Comparison of ENCODE assay signal across 22 cellular contexts in genomic region chr1:37601441-37601840, GRCh38. TPM values are rescaled to one million over a fixed set of nuclear protein-coding genes. Genes with fewer than 3 reads are reported as not detected.
DNase-seq lines count a peak whose midpoint lies in the region; ATAC-seq and TF ChIP-seq lines count a peak whose summit lies in the region.
"Had no signal": no experiment of that assay in that cellular context is flagged by ENCODE, and none has a peak within 500 bp of the region (broad histone marks: within the 10 kb centered on the region; RNA-seq: fewer than 3 reads in every experiment).

No MANE protein-coding gene starts in this region.

- no peak for TF ChIP-seq CTCF in neural progenitor cell (IDR thresholded peaks at IDR 0.05)

- DNase-seq in COLO829 (ENCODE audit: low spot score) = peak; percentile 24
- DNase-seq in SK-MEL-5 (ENCODE audit: low read depth, low spot score) = peak; percentile 60
- peak; percentile 65 for DNase-seq in foreskin melanocyte
- no peak for DNase-seq in neural progenitor cell (ENCODE audit: low spot score)
- DNase-seq in NCI-H2107 treated with DMSO at 0.1 percent for 48 hours (lab: John Stamatoyannopoulos, UW; ENCODE audit: unreplicated experiment) = no peak
- no peak for DNase-seq in SIG-M5 (lab: John Stamatoyannopoulos, UW)
- DNase-seq in GOT3 (lab: John Stamatoyannopoulos, UW) = no peak
- DNase-seq: AML-193; CD4-positive, alpha-beta T cell; DMS153; DMS79; GF-D8; GM23248; HCEC 1CT had no signal

- H4K20me1 ChIP-seq in neural progenitor cell (ENCODE audit: low read depth) = no peaks in the 10 kb centered on the region

- H3K36me3 ChIP-seq in neural progenitor cell = no peaks in the 10 kb centered on the region

- no peaks in the 10 kb centered on the region for H3K36me3 Mint-ChIP-seq in neural progenitor cell

- H3K4me3 ChIP-seq in neural progenitor cell = no peak overlapping the region
- H3K4me3 ChIP-seq: A549, GM12878, GM23248 had no signal

- no peaks in the 10 kb centered on the region for H3K9me3 Mint-ChIP-seq in neural progenitor cell
- H3K9me3 Mint-ChIP-seq: CD4-positive, alpha-beta T cell had no signal

- H3F3A ChIP-seq in neural progenitor cell (ENCODE audit: low read depth) = no peaks in the 10 kb centered on the region

- no peak overlapping the region for H3K9ac ChIP-seq in neural progenitor cell
- H3K9ac ChIP-seq: GM23248 had no signal

- H3K9me3 ChIP-seq in neural progenitor cell (ENCODE audit: low read depth) = no peaks in the 10 kb centered on the region
- H3K9me3 ChIP-seq: A549 had no signal

- in situ Hi-C loops in SK-MEL-5 (cut with HindIII; ENCODE audit: low pct_unique_long_range_greater_than_20kb, low sequenced_read_pairs) = no loop called here

- peak overlapping the region; percentile 7 for H3K27ac Mint-ChIP-seq in neural progenitor cell
- H3K27ac Mint-ChIP-seq: CD4-positive, alpha-beta T cell had no signal

- no peaks in the 10 kb centered on the region for H3K4me1 ChIP-seq in neural progenitor cell
- H3K4me1 ChIP-seq: A549 had no signal

- peaks cover 89% of the 10 kb centered on the region for H3K27me3 ChIP-seq in neural progenitor cell

- no peak overlapping the region for H2AFZ ChIP-seq in neural progenitor cell (replicated peaks)
- H2AFZ ChIP-seq: GM23248 had no signal

- no peaks in the 10 kb centered on the region for H3K79me2 ChIP-seq in neural progenitor cell (ENCODE audit: low read depth)

- no peak overlapping the region for H3K4me3 Mint-ChIP-seq in neural progenitor cell
- H3K4me3 Mint-ChIP-seq: CD4-positive, alpha-beta T cell had no signal

- no peak overlapping the region for H3K4me2 ChIP-seq in neural progenitor cell
- H3K4me2 ChIP-seq: A549 had no signal

- H3K27me3 Mint-ChIP-seq in neural progenitor cell (ENCODE audit: insufficient read depth, low read depth) = peaks cover 14% of the 10 kb centered on the region

- no peak for ATAC-seq in GM19023 (IDR thresholded peaks at IDR 0.05; ENCODE audit: unreplicated experiment)
- ATAC-seq: A549, GM12878 had no signal

- peaks cover 19% of the 10 kb centered on the region for H3K4me1 Mint-ChIP-seq in neural progenitor cell

- no peak overlapping the region for H3K27ac ChIP-seq in neural progenitor cell
- H3K27ac ChIP-seq: 22Rv1, A549, C4-2B, GM23248, HL-60 had no signal

RNA-seq across cellular contexts. Expression of gene GNL2, which starts 5.7 kb away (rescaled TPM):
- 77.8 and 87.0 TPM in 2 replicates for total RNA-seq in SK-MEL-5 (2014; rRNA removed; shearing (Covaris generic))
- polyA plus RNA-seq in SK-MEL-5 (2015; cell fraction: cytosol; rRNA removed) = 35.8 and 39.6 TPM in 2 replicates
- polyA plus RNA-seq in SK-MEL-5 (2015; cell fraction: nucleus; rRNA removed) = 42.9 and 75.5 TPM in 2 replicates
- 48.9 and 67.1 TPM in 2 replicates for total RNA-seq in neural progenitor cell (ENCODE audit: low replicate concordance)

RNA-seq across cellular contexts. Expression of gene RSPO1, which starts 33.3 kb away (rescaled TPM):
- not detected in 2 replicates for total RNA-seq in SK-MEL-5 (2014; rRNA removed; shearing (Covaris generic))
- polyA plus RNA-seq in SK-MEL-5 (2015; cell fraction: cytosol; rRNA removed) = not detected in 2 replicates
- not detected in 2 replicates for polyA plus RNA-seq in SK-MEL-5 (2015; cell fraction: nucleus; rRNA removed)
- 0.67 and 0.93 TPM in 2 replicates for total RNA-seq in neural progenitor cell (ENCODE audit: low replicate concordance)
- total RNA-seq: CD4-positive, alpha-beta T cell; Daoy; GM12878; HT1080 had no signal
- polyA plus RNA-seq: GM12878, GM23248 had no signal

RNA-seq across cellular contexts. Expression of gene DNALI1, which starts 44.7 kb away (rescaled TPM):
- not detected in 2 replicates for total RNA-seq in SK-MEL-5 (2014; rRNA removed; shearing (Covaris generic))
- not detected in 2 replicates for polyA plus RNA-seq in SK-MEL-5 (2015; cell fraction: cytosol; rRNA removed)
- not detected in 2 replicates for polyA plus RNA-seq in SK-MEL-5 (2015; cell fraction: nucleus; rRNA removed)
- 30.3 and 36.5 TPM in 2 replicates for total RNA-seq in neural progenitor cell (ENCODE audit: low replicate concordance)
- total RNA-seq: CD4-positive, alpha-beta T cell; GM12878; HT1080 had no signal
- polyA plus RNA-seq: A549 had no signal

RNA-seq across cellular contexts. Expression of gene SNIP1, which starts 47.3 kb away (rescaled TPM):
- 7.4 and 7.7 TPM in 2 replicates for total RNA-seq in SK-MEL-5 (2014; rRNA removed; shearing (Covaris generic))
- polyA plus RNA-seq in SK-MEL-5 (2015; cell fraction: cytosol; rRNA removed) = 6.1 and 11.8 TPM in 2 replicates
- 10.3 and 12.5 TPM in 2 replicates for polyA plus RNA-seq in SK-MEL-5 (2015; cell fraction: nucleus; rRNA removed)
- 15.4 and 22.0 TPM in 2 replicates for total RNA-seq in neural progenitor cell (ENCODE audit: low replicate concordance)

Comparison
In these comparisons a context has a peak if more than half of its experiments do, and no peak if none do; other contexts are left out.
1. DNase-seq: peak in COLO829 (single experiment), SK-MEL-5 (single experiment) and foreskin melanocyte (single experiment); none in neural progenitor cell (single experiment), NCI-H2107 treated with DMSO at 0.1 percent for 48 hours (single experiment), SIG-M5 (single experiment) and GOT3 (single experiment).
2. RNA of gene DNALI1, which starts 44.7 kb away (total RNA-seq): 30.3 to 36.5 TPM in neural progenitor cell; not detected in SK-MEL-5; every median in the first group is over 10 times any median in the second.